In genomic region chr2:183579686-183580085, GRCh38 we compare ENCODE assay signal across 25 cellular contexts.
"Had no signal": no experiment of that assay in that cellular context is flagged by ENCODE, and none has a peak within 500 bp of the region (broad histone marks: within the 10 kb centered on the region; RNA-seq: fewer than 3 reads in every experiment).

No MANE protein-coding gene starts in this region.

- H3K4me3 Mint-ChIP-seq: activated CD8-positive, alpha-beta T cell treated with anti-CD3 and anti-CD28 coated beads for 36 hours; activated T-cell treated with anti-CD3 and anti-CD28 coated beads, Interleukin-2, amount 50 U/mL, for 4 hours; activated T-helper 17 cell treated with anti-CD3 and anti-CD28 coated beads, Interleukin-2, amount 50 U/mL, for 72 hours; central memory CD8-positive, alpha-beta T cell; dendritic cell treated with granulocyte-macrophage colony-stimulating factor and Interleukin-4, amounts not matched to agents 40 ng/mL and 50 ng/mL, for 4 days; naive B cell; nephron progenitor cell; T-helper 17 cell had no signal

- H3K36me3 ChIP-seq: gastroesophageal sphincter, left ventricle myocardium inferior, suprapubic skin, tibial nerve had no signal

- H3K36me3 Mint-ChIP-seq: naive B cell had no signal

- DNase-seq: activated CD4-positive, alpha-beta T cell treated with anti-CD3 and anti-CD28 coated beads for 1 hour; activated CD4-positive, alpha-beta T cell treated with anti-CD3 and anti-CD28 coated beads, Interleukin-2, amount 50 U/mL, for 1 hour; activated CD8-positive, alpha-beta T cell treated with anti-CD3 and anti-CD28 coated beads for 36 hours; activated gamma-delta T cell treated with Interleukin-2 at 50 U/mL for 16 hours; activated naive CD4-positive, alpha-beta T cell treated with anti-CD3 and anti-CD28 coated beads, Interleukin-2, amount 50 U/mL, for 16 hours; activated T-cell treated with anti-CD3 and anti-CD28 coated beads, Interleukin-2, amount 50 U/mL, for 4 hours; effector CD4-positive, alpha-beta T cell; hypothalamus; left ventricle myocardium inferior; naive B cell; nephron progenitor cell; occipital lobe; right cardiac atrium; stimulated activated CD4-positive, alpha-beta T cell treated with anti-CD3 and anti-CD28 coated beads, Interleukin-15, amount 100 ng/mL, for 24 hours; stimulated activated CD4-positive, alpha-beta T cell treated with anti-CD3 and anti-CD28 coated beads, Interleukin-2, amount 100 ng/mL, for 24 hours; stimulated activated naive CD4-positive, alpha-beta T cell; T-helper 17 cell; T1000 had no signal

- H3K4me1 Mint-ChIP-seq: activated T-helper 17 cell treated with anti-CD3 and anti-CD28 coated beads, Interleukin-2, amount 50 U/mL, for 72 hours; central memory CD8-positive, alpha-beta T cell; naive B cell; nephron progenitor cell; T-helper 17 cell had no signal

- H3K4me1 ChIP-seq: gastroesophageal sphincter, left ventricle myocardium inferior, suprapubic skin, tibial nerve had no signal

- ATAC-seq: activated CD8-positive, alpha-beta T cell treated with anti-CD3 and anti-CD28 coated beads for 36 hours; activated T-cell treated with anti-CD3 and anti-CD28 coated beads, Interleukin-2, amount 50 U/mL, for 4 hours; activated T-helper 17 cell treated with anti-CD3 and anti-CD28 coated beads, Interleukin-2, amount 50 U/mL, for 72 hours; gastroesophageal sphincter; right cardiac atrium; T-helper 17 cell had no signal

- H3K27me3 ChIP-seq: gastroesophageal sphincter, suprapubic skin, tibial nerve had no signal

- H3K27me3 Mint-ChIP-seq: activated CD8-positive, alpha-beta T cell treated with anti-CD3 and anti-CD28 coated beads for 36 hours; activated T-helper 17 cell treated with anti-CD3 and anti-CD28 coated beads, Interleukin-2, amount 50 U/mL, for 72 hours; central memory CD8-positive, alpha-beta T cell; dendritic cell treated with granulocyte-macrophage colony-stimulating factor and Interleukin-4, amounts not matched to agents 40 ng/mL and 50 ng/mL, for 4 days; naive B cell; T-helper 17 cell had no signal

- H3K27ac Mint-ChIP-seq: activated CD8-positive, alpha-beta T cell treated with anti-CD3 and anti-CD28 coated beads for 36 hours; activated T-helper 17 cell treated with anti-CD3 and anti-CD28 coated beads, Interleukin-2, amount 50 U/mL, for 72 hours; dendritic cell treated with granulocyte-macrophage colony-stimulating factor and Interleukin-4, amounts not matched to agents 40 ng/mL and 50 ng/mL, for 4 days; naive B cell; nephron progenitor cell; T-helper 17 cell had no signal

- H3K4me3 ChIP-seq: gastroesophageal sphincter, left ventricle myocardium inferior, suprapubic skin, tibial nerve had no signal

- H3K9me3 ChIP-seq: gastroesophageal sphincter, suprapubic skin had no signal

- H3K27ac ChIP-seq: epithelial cell of prostate, gastroesophageal sphincter, left ventricle myocardium inferior, suprapubic skin, tibial nerve had no signal
